ENCODE assay signal across 8 cellular contexts in the genomic region with DNA sequence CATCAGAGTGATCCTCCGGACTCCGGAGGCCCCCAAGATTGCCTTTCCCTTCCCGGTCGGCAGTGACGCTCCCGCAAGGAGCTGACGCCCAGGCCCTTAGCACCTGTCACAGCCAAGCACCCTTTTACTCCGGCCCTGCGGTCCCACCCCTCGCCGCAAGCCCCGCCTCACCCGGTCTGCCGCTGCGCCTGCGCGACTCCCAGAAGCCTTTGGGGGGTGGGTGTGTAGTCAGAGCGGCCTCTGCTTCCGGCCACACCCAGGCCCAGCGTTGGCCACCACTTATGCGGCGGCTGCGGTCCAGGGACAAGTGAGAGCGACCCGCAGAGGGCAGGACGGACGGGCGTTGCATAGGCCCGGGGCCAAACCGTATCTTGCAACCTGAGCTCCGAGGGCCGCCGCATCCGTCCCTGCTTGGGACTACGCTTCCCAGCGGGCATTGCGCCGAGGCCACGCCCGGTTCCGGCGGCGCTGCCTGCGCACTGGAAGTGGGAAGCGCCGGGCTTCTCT.
A peak's percentile ranks its signal among the peaks of the same experiment; 100 is the strongest.
DNase-seq lines count a peak whose midpoint lies in the region; ATAC-seq and TF ChIP-seq lines count a peak whose summit lies in the region.

No MANE protein-coding gene starts in this region.

- peaks cover 36% of the 10 kb centered on the region for H3K4me1 ChIP-seq in DND-41 (ENCODE audit: insufficient read depth, low read length)

- H3K36me3 ChIP-seq in DND-41 (ENCODE audit: insufficient read depth, low read length) = peaks cover 41% of the 10 kb centered on the region

- H2AFZ ChIP-seq in DND-41 (ENCODE audit: low read depth, low read length) = peak overlapping the region; percentile 74

- no peaks in the 10 kb centered on the region for H4K20me1 ChIP-seq in DND-41 (ENCODE audit: insufficient read depth, low read length)

- H3K79me2 ChIP-seq in DND-41 (ENCODE audit: insufficient read depth, low read length) = peaks cover 23% of the 10 kb centered on the region

- peak overlapping the region; percentile 78 for H3K4me2 ChIP-seq in DND-41 (ENCODE audit: insufficient read depth, low read length)

- H3K9ac ChIP-seq in DND-41 (ENCODE audit: low read depth, low read length) = peak overlapping the region; percentile 62

- no peaks in the 10 kb centered on the region for H3K27me3 ChIP-seq in DND-41 (ENCODE audit: insufficient read depth, low read length, poor library complexity)

- peak overlapping the region; percentile 94 for H3K27ac ChIP-seq in DND-41 (ENCODE audit: low read length)
- H3K27ac ChIP-seq in coronary artery = peak overlapping the region; percentile 59 to 95

- TF ChIP-seq CTCF in DND-41 (IDR thresholded peaks at IDR 0.05; ENCODE audit: borderline replicate concordance, extremely low read depth, low read length, poor library complexity, severe bottlenecking) (no peak), coronary artery (IDR thresholded peaks at IDR 0.05) (no peak)

- ATAC-seq in DND-41 (ENCODE audit: insufficient read depth, low read depth) (peak; percentile 93), HG02763 (IDR thresholded peaks at IDR 0.05; ENCODE audit: unreplicated experiment) (peak; percentile 69)

- peaks cover 46% of the 10 kb centered on the region for H3K9me3 ChIP-seq in DND-41 (ENCODE audit: insufficient read depth, low read length, severe bottlenecking)

- H3K4me3 ChIP-seq in DND-41 (ENCODE audit: low read depth in 1 of 2, low read length in 2 of 2) (peak overlapping the region; percentile 33 to 71; a peak in 3 of 4 replicates), coronary artery (peak overlapping the region; percentile 82)

- DNase-seq in DND-41 (peak; percentile 96), NCI-H2196 treated with DMSO at 0.1 percent for 48 hours (lab: John Stamatoyannopoulos, UW; ENCODE audit: unreplicated experiment) (peak; percentile 86), coronary artery (ENCODE audit: low spot score) (peak; percentile 95), kidney tubule cell (ENCODE audit: low spot score) (peak; percentile 90), GM19240 (ENCODE audit: insufficient read length, low spot score) (no peak)
- DNase-seq in activated CD4-positive, alpha-beta T cell treated with anti-CD3 and anti-CD28 coated beads, Interleukin-2, amount 50 U/mL, for 1 hour = peak; percentile 85
- DNase-seq in stimulated activated CD4-positive, alpha-beta T cell treated with anti-CD3 and anti-CD28 coated beads, Interleukin-15, amount 100 ng/mL, for 24 hours = peak; percentile 89
